ENCODE assay signal across 21 cellular contexts in the genomic region with DNA sequence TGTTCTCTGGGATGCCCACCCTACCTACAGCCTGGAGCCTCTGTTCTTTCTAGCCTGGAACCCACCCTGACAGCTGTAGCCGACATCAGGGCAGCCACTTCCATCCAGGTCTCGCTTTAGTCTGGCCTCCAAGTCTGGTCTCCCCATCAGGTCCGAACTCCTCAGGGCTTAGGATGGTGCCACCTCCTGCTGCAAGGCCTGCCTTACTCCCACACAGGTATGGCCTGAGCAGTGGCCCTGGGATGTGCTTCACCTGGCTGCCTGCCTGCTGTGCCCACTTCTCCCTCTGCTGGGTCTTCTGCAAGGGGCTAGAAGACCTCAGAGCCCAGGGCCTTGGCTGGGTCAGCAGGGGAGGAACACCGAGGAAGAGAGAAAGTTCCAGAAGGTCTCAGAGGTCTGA.
"Had no signal": no experiment of that assay in that cellular context is flagged by ENCODE, and none has a peak within 500 bp of the region (broad histone marks: within the 10 kb centered on the region; RNA-seq: fewer than 3 reads in every experiment).

No MANE protein-coding gene starts in this region.

- H3K9me3 Mint-ChIP-seq: activated CD4-positive, alpha-beta memory T cell treated with anti-CD3 and anti-CD28 coated beads, Interleukin-2, amount 10 ng/mL, durations not matched to agents 7 days and 5 days; naive thymus-derived CD8-positive, alpha-beta T cell; T-helper 1 cell treated with Interleukin-12 subunit alpha and Interleukin-12 subunit beta and Interleukin-4 antibody, amounts not matched to agents 30 μg/mL and 1 μg/mL, for 36 hours had no signal

- H3K27me3 Mint-ChIP-seq: activated CD4-positive, alpha-beta memory T cell treated with anti-CD3 and anti-CD28 coated beads, Interleukin-2, amount 10 ng/mL, durations not matched to agents 7 days and 5 days; naive thymus-derived CD8-positive, alpha-beta T cell; progenitor cell of endocrine pancreas had no signal

- H3K27ac Mint-ChIP-seq: activated CD4-positive, alpha-beta memory T cell treated with anti-CD3 and anti-CD28 coated beads, Interleukin-2, amount 10 ng/mL, durations not matched to agents 7 days and 5 days; naive thymus-derived CD8-positive, alpha-beta T cell; progenitor cell of endocrine pancreas; T-helper 1 cell treated with Interleukin-12 subunit alpha and Interleukin-12 subunit beta and Interleukin-4 antibody, amounts not matched to agents 30 μg/mL and 1 μg/mL, for 36 hours had no signal

- H3K4me2 ChIP-seq: hepatocyte had no signal

- H3K27ac ChIP-seq: brain microvascular endothelial cell, hepatocyte, lower lobe of right lung, thoracic aorta, upper lobe of right lung, VCaP had no signal

- H3K4me1 Mint-ChIP-seq: activated CD4-positive, alpha-beta memory T cell treated with anti-CD3 and anti-CD28 coated beads, Interleukin-2, amount 10 ng/mL, durations not matched to agents 7 days and 5 days had no signal

- H3K4me1 ChIP-seq: lower lobe of right lung, upper lobe of right lung had no signal

- H3K4me3 ChIP-seq: hepatocyte, lower lobe of right lung, skin epidermis, thoracic aorta, upper lobe of right lung had no signal

- ATAC-seq: lower lobe of right lung; naive thymus-derived CD8-positive, alpha-beta T cell; upper lobe of right lung had no signal

- H3K27me3 ChIP-seq: brain microvascular endothelial cell, hepatocyte, upper lobe of right lung had no signal

- H3K9me3 ChIP-seq: lower lobe of right lung, thoracic aorta, upper lobe of right lung had no signal

- DNase-seq: activated CD4-positive, alpha-beta memory T cell treated with anti-CD3 and anti-CD28 coated beads, Interleukin-2, amount 10 ng/mL, durations not matched to agents 7 days and 5 days; activated CD4-positive, alpha-beta T cell treated with anti-CD3 and anti-CD28 coated beads for 4 hours; activated CD8-positive, alpha-beta memory T cell treated with anti-CD3 and anti-CD28 coated beads, Interleukin-2, amount 50 U/mL, for 4 hours; activated naive CD4-positive, alpha-beta T cell treated with anti-CD3 and anti-CD28 coated beads, Interleukin-2, amount 50 U/mL, for 16 hours; activated T-cell treated with anti-CD3 and anti-CD28 coated beads, Interleukin-2, amount 50 U/mL, for 48 hours; aorta; brain microvascular endothelial cell; cortex of kidney; effector CD4-positive, alpha-beta T cell; lower lobe of right lung; naive thymus-derived CD8-positive, alpha-beta T cell; occipital lobe; stimulated activated CD4-positive, alpha-beta T cell treated with anti-CD3 and anti-CD28 coated beads, Interleukin-15, amount 100 ng/mL, for 24 hours; stimulated activated CD4-positive, alpha-beta T cell treated with anti-CD3 and anti-CD28 coated beads, Interleukin-4, amount 100 ng/mL, for 1 hour; upper lobe of right lung had no signal

- H2AFZ ChIP-seq: hepatocyte had no signal

- H3K36me3 ChIP-seq: brain microvascular endothelial cell, lower lobe of right lung, upper lobe of right lung had no signal

- H3K4me3 Mint-ChIP-seq: activated CD4-positive, alpha-beta memory T cell treated with anti-CD3 and anti-CD28 coated beads, Interleukin-2, amount 10 ng/mL, durations not matched to agents 7 days and 5 days; naive thymus-derived CD8-positive, alpha-beta T cell; T-helper 1 cell treated with Interleukin-12 subunit alpha and Interleukin-12 subunit beta and Interleukin-4 antibody, amounts not matched to agents 30 μg/mL and 1 μg/mL, for 36 hours had no signal
